In the genomic region with DNA sequence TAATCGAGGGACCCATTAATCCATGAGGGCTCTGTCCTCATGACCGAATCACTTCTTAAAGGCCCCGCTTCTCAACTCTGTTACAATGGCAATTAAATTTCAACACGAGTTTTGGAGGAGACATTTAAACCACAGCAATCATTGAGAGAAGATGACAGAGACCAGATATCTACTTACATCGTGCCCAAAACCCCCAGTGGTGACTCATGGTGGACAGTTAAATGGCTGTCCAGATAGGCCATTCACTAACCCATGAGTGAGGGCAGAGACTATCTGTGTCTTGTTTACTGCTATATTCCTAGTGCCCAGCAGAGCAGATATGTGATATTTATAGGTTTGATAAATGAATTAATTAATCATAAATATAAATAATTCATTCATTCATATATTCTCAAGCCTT, we compare ENCODE assay signal across 17 cellular contexts. TPM values are rescaled to one million over a fixed set of nuclear protein-coding genes. Genes with fewer than 3 reads are reported as not detected.
A peak's percentile ranks its signal among the peaks of the same experiment; 100 is the strongest.
DNase-seq lines count a peak whose midpoint lies in the region; ATAC-seq, FAIRE-seq and TF ChIP-seq lines count a peak whose summit lies in the region.
"Had no signal": no experiment of that assay in that cellular context is flagged by ENCODE, and none has a peak within 500 bp of the region (broad histone marks: within the 10 kb centered on the region; RNA-seq: fewer than 3 reads in every experiment).

No MANE protein-coding gene starts in this region.

- intact Hi-C loops in activated CD8-positive, alpha-beta T cell treated with anti-CD3 and anti-CD28 coated beads for 36 hours (cut with micrococcal nuclease): no loop called here
- intact Hi-C loops in lower leg skin (cut with DNase I; ENCODE audit: low total_unique reads): loop anchor here (10.0 kb wide), 1 partner anchor 64 kb away; no protein-coding TSS in a partner anchor

- no peak for FAIRE-seq in A549 (lab: Jason Lieb, UNC)
- FAIRE-seq: A204.1, H54 had no signal

- H3K27me3 Mint-ChIP-seq in activated CD8-positive, alpha-beta T cell treated with anti-CD3 and anti-CD28 coated beads for 36 hours: no peaks in the 10 kb centered on the region
- H3K27me3 Mint-ChIP-seq in activated CD8-positive, alpha-beta T cell treated with anti-CD3 and anti-CD28 coated beads, Interleukin-2, amount 10 ng/mL, durations not matched to agents 7 days and 5 days (ENCODE audit: low read depth): no peaks in the 10 kb centered on the region

- no peak for TF ChIP-seq RAD21 in A549 (conservative IDR thresholded peaks at IDR 0.05 in 1 of 2, IDR thresholded peaks at IDR 0.05 in 1 of 2)

- whole genome bisulfite sequencing in A549 (ENCODE audit: missing lambda C conversion rate): 88% methylated on average over 5 of the region's 5 CpGs
- 81 to 82% methylated on average over 5 of the region's 5 CpGs for WGBS in lower leg skin, 2 donors

- no peak overlapping the region for H3K4me3 ChIP-seq in A549
- no peak overlapping the region for H3K4me3 ChIP-seq in lower leg skin (ENCODE audit: low read depth, poor library complexity, severe bottlenecking)

- TF ChIP-seq POLR2A in A549 (IDR thresholded peaks at IDR 0.05; ENCODE audit: low read length) (no peak), lower leg skin (IDR thresholded peaks at IDR 0.05) (no peak)

- no peak overlapping the region for H3K4me2 ChIP-seq in A549
- H3K4me2 ChIP-seq: KMS-11 had no signal

- no peaks in the 10 kb centered on the region for H3K9me3 Mint-ChIP-seq in activated CD8-positive, alpha-beta T cell treated with anti-CD3 and anti-CD28 coated beads for 36 hours
- H3K9me3 Mint-ChIP-seq in activated CD8-positive, alpha-beta T cell treated with anti-CD3 and anti-CD28 coated beads, Interleukin-2, amount 10 ng/mL, durations not matched to agents 7 days and 5 days (ENCODE audit: insufficient read depth): peaks cover 6% of the 10 kb centered on the region

- no peaks in the 10 kb centered on the region for H3K36me3 Mint-ChIP-seq in activated CD8-positive, alpha-beta T cell treated with anti-CD3 and anti-CD28 coated beads for 36 hours (ENCODE audit: low read depth)
- peaks cover 2% of the 10 kb centered on the region for H3K36me3 Mint-ChIP-seq in activated CD8-positive, alpha-beta T cell treated with anti-CD3 and anti-CD28 coated beads, Interleukin-2, amount 10 ng/mL, durations not matched to agents 7 days and 5 days (ENCODE audit: low read depth)

- peak overlapping the region; percentile 44 for H3K27ac Mint-ChIP-seq in activated CD8-positive, alpha-beta T cell treated with anti-CD3 and anti-CD28 coated beads for 36 hours
- no peak overlapping the region for H3K27ac Mint-ChIP-seq in activated CD8-positive, alpha-beta T cell treated with anti-CD3 and anti-CD28 coated beads, Interleukin-2, amount 10 ng/mL, durations not matched to agents 7 days and 5 days

- H3K27ac ChIP-seq in A549: peak overlapping the region; percentile 84 to 90
- H3K27ac ChIP-seq: C4-2B, KMS-11 had no signal

- peaks cover 59% of the 10 kb centered on the region for H3K4me1 Mint-ChIP-seq in activated CD8-positive, alpha-beta T cell treated with anti-CD3 and anti-CD28 coated beads for 36 hours (ENCODE audit: low read depth)
- H3K4me1 Mint-ChIP-seq in activated CD8-positive, alpha-beta T cell treated with anti-CD3 and anti-CD28 coated beads, Interleukin-2, amount 10 ng/mL, durations not matched to agents 7 days and 5 days (ENCODE audit: low read depth): peaks cover 38% of the 10 kb centered on the region

- TF ChIP-seq CTCF in activated CD8-positive, alpha-beta T cell treated with anti-CD3 and anti-CD28 coated beads for 36 hours (IDR thresholded peaks at IDR 0.05): no peak
- no peak for TF ChIP-seq CTCF in A549 (IDR thresholded peaks at IDR 0.05)
- no peak for TF ChIP-seq CTCF in lower leg skin (IDR thresholded peaks at IDR 0.05)

- no peak overlapping the region for H3K4me3 Mint-ChIP-seq in activated CD8-positive, alpha-beta T cell treated with anti-CD3 and anti-CD28 coated beads for 36 hours
- H3K4me3 Mint-ChIP-seq in activated CD8-positive, alpha-beta T cell treated with anti-CD3 and anti-CD28 coated beads, Interleukin-2, amount 10 ng/mL, durations not matched to agents 7 days and 5 days: no peak overlapping the region

- peaks cover 16% of the 10 kb centered on the region for H3K9me3 ChIP-seq in A549

- CTCF ChIA-PET in activated CD8-positive, alpha-beta T cell treated with anti-CD3 and anti-CD28 coated beads for 36 hours (lab: Charles Lee): interaction anchor here (3.7 to 5.8 kb wide), 2 partner anchors 38 to 70 kb away, joined by 30 to 87 read pairs; a partner anchor contains a TSS
- CTCF ChIA-PET in activated CD8-positive, alpha-beta T cell treated with anti-CD3 and anti-CD28 coated beads, Interleukin-2, amount 10 ng/mL, durations not matched to agents 7 days and 5 days (lab: Charles Lee): no interaction called here
- CTCF ChIA-PET in A549 (lab: Yijun Ruan, JAX): interaction anchor here (6.4 kb wide), 1 partner anchor 251 kb away, joined by 197 read pairs; no protein-coding TSS in a partner anchor

- no peak for TF ChIP-seq EP300 in A549 (IDR thresholded peaks at IDR 0.05)

- peaks cover 41% of the 10 kb centered on the region for H3K4me1 ChIP-seq in A549

- POLR2A ChIA-PET in activated CD8-positive, alpha-beta T cell treated with anti-CD3 and anti-CD28 coated beads for 36 hours (lab: Charles Lee): interaction anchor here (0.6 to 0.7 kb wide), 2 partner anchors 8 to 35 kb away, joined by 3 to 4 read pairs; no protein-coding TSS in a partner anchor
- POLR2A ChIA-PET in activated CD8-positive, alpha-beta T cell treated with anti-CD3 and anti-CD28 coated beads, Interleukin-2, amount 10 ng/mL, durations not matched to agents 7 days and 5 days (lab: Charles Lee): no interaction called here
- POLR2A ChIA-PET in A549 (lab: Yijun Ruan, JAX): no interaction called here

- ATAC-seq in activated CD8-positive, alpha-beta T cell treated with anti-CD3 and anti-CD28 coated beads for 36 hours: no peak
- no peak for ATAC-seq in activated CD8-positive, alpha-beta T cell treated with anti-CD3 and anti-CD28 coated beads, Interleukin-2, amount 10 ng/mL, durations not matched to agents 7 days and 5 days
- no peak for ATAC-seq in A549

- peak; percentile 37 for DNase-seq in activated CD8-positive, alpha-beta T cell treated with anti-CD3 and anti-CD28 coated beads for 36 hours
- DNase-seq in activated CD8-positive, alpha-beta T cell treated with anti-CD3 and anti-CD28 coated beads, Interleukin-2, amount 10 ng/mL, durations not matched to agents 7 days and 5 days: no peak
- DNase-seq in A549 (ENCODE audit: low read depth in 1 of 2, low spot score in 1 of 2) (no peak), RPMI7951 (ENCODE audit: low read depth) (peak; percentile 17), amniotic epithelial cell (ENCODE audit: low read depth) (peak; percentile 38), iPS-NIHi11 (ENCODE audit: low spot score) (no peak), lower leg skin (ENCODE audit: low spot score in 2 of 2) (no peak)
- no peak for DNase-seq in stimulated activated CD4-positive, alpha-beta T cell treated with anti-CD3 and anti-CD28 coated beads, Interleukin-1b, Interleukin-23, amount 100 ng/mL, for 48 hours
- DNase-seq: COR-L47, NCI-H1930, NCI-H2171 treated with DMSO at 0.1 percent for 48 hours, NCI-H510A, RPMI8226 had no signal

TF ChIP-seq in A549, 52 proteins besides CTCF, POLR2A, EP300 and RAD21:
- TF ChIP-seq FOSL2 (IDR thresholded peaks at IDR 0.05): no peak
- TF ChIP-seq FOSL2 (CRISPR knock-in tag; IDR thresholded peaks at IDR 0.05): peak; percentile 11; the same call in 1 of the 2 replicates
- TF ChIP-seq, protein P1, sequence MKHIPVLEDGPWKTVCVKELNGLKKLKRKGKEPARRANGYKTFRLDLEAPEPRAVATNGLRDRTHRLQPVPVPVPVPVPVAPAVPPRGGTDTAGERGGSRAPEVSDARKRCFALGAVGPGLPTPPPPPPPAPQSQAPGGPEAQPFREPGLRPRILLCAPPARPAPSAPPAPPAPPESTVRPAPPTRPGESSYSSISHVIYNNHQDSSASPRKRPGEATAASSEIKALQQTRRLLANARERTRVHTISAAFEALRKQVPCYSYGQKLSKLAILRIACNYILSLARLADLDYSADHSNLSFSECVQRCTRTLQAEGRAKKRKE (CRISPR knock-in tag; IDR thresholded peaks at IDR 0.05; ENCODE audit: low read depth): no peak

RNA-seq across cellular contexts. Expression of a gene that starts 20.0 kb away (rescaled TPM):
- 1 to 10 TPM in 1 of 2 experiments, under 1 TPM in 1; 0.50 to 4.4 TPM for total RNA-seq in activated CD8-positive, alpha-beta T cell treated with anti-CD3 and anti-CD28 coated beads for 36 hours
- 1 to 10 TPM in 1 of 2 experiments, under 1 TPM in 1; 0.79 to 5.5 TPM for total RNA-seq in activated CD8-positive, alpha-beta T cell treated with anti-CD3 and anti-CD28 coated beads, Interleukin-2, amount 10 ng/mL, durations not matched to agents 7 days and 5 days
- 3.8 and 4.7 TPM in 2 replicates for polyA plus RNA-seq in A549 (2011; rRNA removed)
- polyA plus RNA-seq in A549 (2012; cell fraction: cytosol; rRNA removed): 1.4 and 1.9 TPM in 2 replicates
- polyA plus RNA-seq in A549 (2012; cell fraction: nucleus; rRNA removed): 2.8 and 3.2 TPM in 2 replicates
- 3.1 to 3.9 TPM (median 3.6 TPM) in 3 replicates for polyA plus RNA-seq in A549 (2017; fragmentation: RNase III; extraction: RNeasy Plus Mini Kit Qiagen cat#74134 plus additional on column Dnase treatment)
- polyA minus RNA-seq in A549 (2011; rRNA and poly(A)+ RNA removed): 4.6 and 6.8 TPM in 2 replicates
- 1.3 and 2.1 TPM in 2 replicates for total RNA-seq in RPMI7951 (2014; rRNA removed; shearing (Covaris generic))
- 10 to 100 TPM; 11.8 to 24.3 (median 16.7) TPM for total RNA-seq in lower leg skin

RNA-seq across cellular contexts. Expression of a gene that starts 36.2 kb away (rescaled TPM):
- total RNA-seq in activated CD8-positive, alpha-beta T cell treated with anti-CD3 and anti-CD28 coated beads for 36 hours: 10 to 100 TPM; 46.4 to 47.0 TPM
- 10 to 100 TPM; 41.3 to 41.6 TPM for total RNA-seq in activated CD8-positive, alpha-beta T cell treated with anti-CD3 and anti-CD28 coated beads, Interleukin-2, amount 10 ng/mL, durations not matched to agents 7 days and 5 days
- not detected in 2 replicates for polyA plus RNA-seq in A549 (2011; rRNA removed)
- polyA plus RNA-seq in A549 (2012; cell fraction: cytosol; rRNA removed): 0.05 TPM in 1 of 2 replicates, not detected in the other
- not detected in 2 replicates for polyA plus RNA-seq in A549 (2012; cell fraction: nucleus; rRNA removed)
- not detected in 3 replicates for polyA plus RNA-seq in A549 (2017; fragmentation: RNase III; extraction: RNeasy Plus Mini Kit Qiagen cat#74134 plus additional on column Dnase treatment)
- not detected in 2 replicates for polyA minus RNA-seq in A549 (2011; rRNA and poly(A)+ RNA removed)
- 3.6 and 3.9 TPM in 2 replicates for total RNA-seq in RPMI7951 (2014; rRNA removed; shearing (Covaris generic))
- total RNA-seq in lower leg skin: 1 to 10 TPM; 2.1 to 7.3 (median 4.6) TPM

Comparison
In these comparisons a context has a peak if more than half of its experiments do, and no peak if none do; other contexts are left out.
1. DNase-seq: peak in activated CD8-positive, alpha-beta T cell treated with anti-CD3 and anti-CD28 coated beads for 36 hours (single experiment), RPMI7951 (single experiment) and amniotic epithelial cell (single experiment); none in activated CD8-positive, alpha-beta T cell treated with anti-CD3 and anti-CD28 coated beads, Interleukin-2, amount 10 ng/mL, durations not matched to agents 7 days and 5 days (single experiment), A549 (0 of 2), iPS-NIHi11 (single experiment), stimulated activated CD4-positive, alpha-beta T cell treated with anti-CD3 and anti-CD28 coated beads, Interleukin-1b, Interleukin-23, amount 100 ng/mL, for 48 hours (single experiment) and lower leg skin (0 of 2).